14 cellular contexts compared by ENCODE assay signal in the genomic region with DNA sequence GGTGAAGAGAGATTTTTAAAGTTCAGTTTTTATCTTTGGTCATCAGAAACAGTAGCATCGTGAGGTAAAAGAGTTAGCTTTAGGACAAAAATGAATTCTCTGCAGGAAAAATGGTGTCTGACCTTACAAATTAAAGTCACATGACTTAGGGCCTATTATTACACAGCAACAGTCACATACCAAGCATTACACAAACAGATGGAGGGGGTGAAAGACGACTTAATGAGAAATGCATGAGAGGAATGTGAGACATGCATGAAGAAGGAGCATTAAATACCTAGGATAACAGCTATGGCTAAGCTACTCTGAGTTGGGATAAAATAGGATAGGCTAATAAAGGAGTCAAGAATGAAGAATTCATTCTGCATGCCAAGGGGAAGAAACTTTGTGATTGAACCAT.
A peak's percentile ranks its signal among the peaks of the same experiment; 100 is the strongest.
DNase-seq lines count a peak whose midpoint lies in the region; ATAC-seq and TF ChIP-seq lines count a peak whose summit lies in the region.
"Had no signal": no experiment of that assay in that cellular context is flagged by ENCODE, and none has a peak within 500 bp of the region (broad histone marks: within the 10 kb centered on the region; RNA-seq: fewer than 3 reads in every experiment).

No MANE protein-coding gene starts in this region.

- H3K9me3 ChIP-seq in CD8-positive, alpha-beta T cell (ENCODE audit: low read length): no peaks in the 10 kb centered on the region
- H3K9me3 ChIP-seq: adrenal gland; BLaER1 treated with 17β-estradiol and CSF1 and Interleukin-3, amounts not matched to agents 10 nM and 100 nM; lower lobe of right lung; suprapubic skin had no signal

- peak; percentile 65 for DNase-seq in AG09319 (ENCODE audit: extremely low read depth, low read depth)
- DNase-seq in LHCN-M2 (ENCODE audit: low read depth): peak; percentile 69
- no peak for DNase-seq in chondrocyte (ENCODE audit: low spot score)
- peak; percentile 81 for DNase-seq in kidney glomerular epithelial cell (lab: John Stamatoyannopoulos, UW)
- DNase-seq in activated effector memory CD4-positive, alpha-beta T cell treated with anti-CD3 and anti-CD28 coated beads, Interleukin-2, amount 50 U/mL, for 16 hours: no peak
- DNase-seq in CD8-positive, alpha-beta T cell: no peak
- DNase-seq in stimulated activated CD4-positive, alpha-beta T cell treated with anti-CD3 and anti-CD28 coated beads, Interleukin-4, amount 100 ng/mL, for 24 hours: no peak
- DNase-seq: adrenal gland, lower lobe of right lung, NCI-H187, T1000 had no signal

- TF ChIP-seq CTCF in AG09319 (IDR thresholded peaks at IDR 0.05; ENCODE audit: low read depth, low read length): no peak
- TF ChIP-seq CTCF in chondrocyte (IDR thresholded peaks at IDR 0.05): no peak
- TF ChIP-seq CTCF in CD8-positive, alpha-beta T cell (IDR thresholded peaks at IDR 0.05): no peak

- no peak for ATAC-seq in GM18870 (IDR thresholded peaks at IDR 0.05; ENCODE audit: unreplicated experiment)
- ATAC-seq in CD8-positive, alpha-beta T cell: no peak

- no peaks in the 10 kb centered on the region for H3K27me3 Mint-ChIP-seq in chondrocyte (ENCODE audit: low read depth)
- H3K27me3 Mint-ChIP-seq in CD8-positive, alpha-beta T cell (ENCODE audit: low read depth): peaks cover 6% of the 10 kb centered on the region

- no peaks in the 10 kb centered on the region for H3K9me3 Mint-ChIP-seq in chondrocyte (ENCODE audit: low read depth)
- no peaks in the 10 kb centered on the region for H3K9me3 Mint-ChIP-seq in CD8-positive, alpha-beta T cell

- no peak overlapping the region for H3K4me3 ChIP-seq in CD8-positive, alpha-beta T cell (ENCODE audit: low read depth, low read length)
- H3K4me3 ChIP-seq: adrenal gland; BLaER1 treated with 17β-estradiol and CSF1 and Interleukin-3, amounts not matched to agents 10 nM and 100 nM; lower lobe of right lung; suprapubic skin had no signal

- CTCF ChIA-PET in CD8-positive, alpha-beta T cell (lab: Charles Lee): no interaction called here

- peaks cover 58% of the 10 kb centered on the region for H3K4me1 Mint-ChIP-seq in chondrocyte (ENCODE audit: low read depth)
- H3K4me1 Mint-ChIP-seq in CD8-positive, alpha-beta T cell (ENCODE audit: low read depth): no peaks in the 10 kb centered on the region

- no peaks in the 10 kb centered on the region for H3K36me3 Mint-ChIP-seq in chondrocyte (ENCODE audit: low read depth)
- H3K36me3 Mint-ChIP-seq in CD8-positive, alpha-beta T cell: no peaks in the 10 kb centered on the region

- no peaks in the 10 kb centered on the region for H3K36me3 ChIP-seq in CD8-positive, alpha-beta T cell (ENCODE audit: insufficient read depth, low read length)
- H3K36me3 ChIP-seq: adrenal gland; BLaER1 treated with 17β-estradiol and CSF1 and Interleukin-3, amounts not matched to agents 10 nM and 100 nM; lower lobe of right lung; suprapubic skin had no signal

- H3K4me3 Mint-ChIP-seq in chondrocyte (ENCODE audit: unreplicated experiment): no peak overlapping the region
- H3K4me3 Mint-ChIP-seq in CD8-positive, alpha-beta T cell: no peak overlapping the region

- POLR2A ChIA-PET in CD8-positive, alpha-beta T cell (lab: Charles Lee): no interaction called here

- no peaks in the 10 kb centered on the region for H3K27me3 ChIP-seq in CD8-positive, alpha-beta T cell (ENCODE audit: insufficient read depth, low read length)
- H3K27me3 ChIP-seq: adrenal gland; BLaER1 treated with 17β-estradiol and CSF1 and Interleukin-3, amounts not matched to agents 10 nM and 100 nM; suprapubic skin had no signal

- H3K4me1 ChIP-seq in CD8-positive, alpha-beta T cell (ENCODE audit: insufficient read depth, low read length): no peaks in the 10 kb centered on the region
- H3K4me1 ChIP-seq: adrenal gland; BLaER1 treated with 17β-estradiol and CSF1 and Interleukin-3, amounts not matched to agents 10 nM and 100 nM; lower lobe of right lung; suprapubic skin had no signal

- peak overlapping the region; percentile 72 for H3K27ac Mint-ChIP-seq in chondrocyte (ENCODE audit: unreplicated experiment)
- H3K27ac Mint-ChIP-seq in CD8-positive, alpha-beta T cell: no peak overlapping the region

- intact Hi-C loops in CD8-positive, alpha-beta T cell (cut with DNase I, micrococcal nuclease): no loop called here

- no peak overlapping the region for H3K27ac ChIP-seq in CD8-positive, alpha-beta T cell (ENCODE audit: low read depth, low read length)
- H3K27ac ChIP-seq: adrenal gland; BLaER1 treated with 17β-estradiol and CSF1 and Interleukin-3, amounts not matched to agents 10 nM and 100 nM; lower lobe of right lung; suprapubic skin had no signal

Comparison
In these comparisons a context has a peak if more than half of its experiments do, and no peak if none do; other contexts are left out.
1. DNase-seq: peak in AG09319 (single experiment), LHCN-M2 (single experiment) and kidney glomerular epithelial cell (single experiment); none in chondrocyte (single experiment), activated effector memory CD4-positive, alpha-beta T cell treated with anti-CD3 and anti-CD28 coated beads, Interleukin-2, amount 50 U/mL, for 16 hours (single experiment), CD8-positive, alpha-beta T cell (0 of 7) and stimulated activated CD4-positive, alpha-beta T cell treated with anti-CD3 and anti-CD28 coated beads, Interleukin-4, amount 100 ng/mL, for 24 hours (single experiment).